ENCODE assay signal across 8 cellular contexts in the genomic region with DNA sequence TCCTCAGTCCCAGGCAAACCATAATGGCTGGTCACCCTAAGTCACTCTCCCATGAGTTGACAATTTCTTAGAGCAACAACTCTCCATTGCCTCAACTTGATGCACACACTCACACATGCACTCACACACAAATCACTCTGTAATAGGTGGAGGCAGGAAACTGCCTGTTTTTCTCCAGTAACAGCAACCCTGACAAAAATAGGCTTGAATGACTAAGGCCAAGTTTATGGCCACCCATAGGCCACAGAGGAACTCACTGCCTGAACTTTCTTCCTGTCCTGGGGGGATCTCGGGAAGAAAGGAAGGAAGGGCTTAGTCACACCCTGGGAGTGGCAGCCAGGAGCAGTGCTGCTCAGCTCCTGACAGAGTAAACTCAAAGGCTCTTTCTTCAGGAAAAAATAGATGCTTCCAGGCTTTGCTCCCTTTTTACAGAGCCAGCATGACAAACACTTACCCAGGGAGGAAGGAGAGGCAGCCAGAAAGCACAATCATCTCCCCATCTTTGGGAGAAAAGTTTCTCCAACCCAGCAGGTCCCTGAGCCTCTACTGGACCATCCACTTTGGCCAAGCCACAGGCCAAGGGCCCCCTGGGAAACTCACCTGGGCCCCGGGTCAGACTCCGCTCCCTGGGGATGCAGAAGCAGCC. TPM values are rescaled to one million over a fixed set of nuclear protein-coding genes. Genes with fewer than 3 reads are reported as not detected.
DNase-seq lines count a peak whose midpoint lies in the region; ATAC-seq, FAIRE-seq and TF ChIP-seq lines count a peak whose summit lies in the region.

No MANE protein-coding gene starts in this region.

- H3K36me3 ChIP-seq in bronchial epithelial cell (ENCODE audit: control insufficient read depth, insufficient read depth, low read length): no peaks in the 10 kb centered on the region

- no peaks in the 10 kb centered on the region for H3K27me3 ChIP-seq in bronchial epithelial cell (ENCODE audit: control insufficient read depth, insufficient read depth, low read length)

- peaks cover 4% of the 10 kb centered on the region for H3K36me3 Mint-ChIP-seq in type B pancreatic cell

- H3K4me3 ChIP-seq in bronchial epithelial cell (ENCODE audit: low read depth, low read length): no peak overlapping the region

- H3K27me3 Mint-ChIP-seq in type B pancreatic cell: no peaks in the 10 kb centered on the region

- no peaks in the 10 kb centered on the region for H3K9me3 Mint-ChIP-seq in type B pancreatic cell

- H3K4me1 Mint-ChIP-seq in type B pancreatic cell (ENCODE audit: unreplicated experiment): peaks cover 32% of the 10 kb centered on the region

- H3K4me3 Mint-ChIP-seq in type B pancreatic cell: peak overlapping the region; percentile 53

- peak; percentile 97 for FAIRE-seq in bronchial epithelial cell (lab: Jason Lieb, UNC)

- peak overlapping the region; percentile 91 for H3K27ac Mint-ChIP-seq in type B pancreatic cell

- no peak for TF ChIP-seq CTCF in bronchial epithelial cell (IDR thresholded peaks at IDR 0.05; ENCODE audit: insufficient read depth, low read length, severe bottlenecking)
- TF ChIP-seq CTCF in type B pancreatic cell (conservative IDR thresholded peaks at IDR 0.05): no peak

- DNase-seq in Kasumi-1 (lab: John Stamatoyannopoulos, UW) (peak; percentile 79 to 82), bronchial epithelial cell (ENCODE audit: low read depth) (peak; percentile 97), left kidney (ENCODE audit: low read depth, low spot score) (peak; percentile 22), type B pancreatic cell (ENCODE audit: extremely low spot score, unreplicated experiment) (no peak)
- DNase-seq in activated T-cell treated with anti-CD3 and anti-CD28 coated beads, Interleukin-2, amount 50 U/mL, for 1 hour: no peak

- no peak for ATAC-seq in HG02763 (IDR thresholded peaks at IDR 0.05; ENCODE audit: unreplicated experiment)
- ATAC-seq in GM18907 (IDR thresholded peaks at IDR 0.05; ENCODE audit: unreplicated experiment): no peak
- ATAC-seq in HG02870 (IDR thresholded peaks at IDR 0.05; ENCODE audit: unreplicated experiment): no peak

RNA-seq across cellular contexts. Expression of gene SH3TC2, which starts 0.4 kb away (rescaled TPM):
- 4.0 and 4.7 TPM in 2 replicates for total RNA-seq in bronchial epithelial cell
- total RNA-seq in type B pancreatic cell (ENCODE audit: low replicate concordance): 8.6 and 14.7 TPM in 2 replicates

Comparison
In these comparisons a context has a peak if more than half of its experiments do, and no peak if none do; other contexts are left out.
1. DNase-seq: peak in Kasumi-1 (2 of 2), bronchial epithelial cell (single experiment) and left kidney (single experiment); none in type B pancreatic cell (single experiment) and activated T-cell treated with anti-CD3 and anti-CD28 coated beads, Interleukin-2, amount 50 U/mL, for 1 hour (single experiment).